In genomic region chr7:47495269-47495875, GRCh38 we compare ENCODE assay signal across 14 cellular contexts.
DNase-seq lines count a peak whose midpoint lies in the region; ATAC-seq, FAIRE-seq and TF ChIP-seq lines count a peak whose summit lies in the region.
"Had no signal": no experiment of that assay in that cellular context is flagged by ENCODE, and none has a peak within 500 bp of the region (broad histone marks: within the 10 kb centered on the region; RNA-seq: fewer than 3 reads in every experiment).

No MANE protein-coding gene starts in this region.

- no peak overlapping the region for H2AFZ ChIP-seq in HepG2 (ENCODE audit: low read length)

- CTCF ChIA-PET in HepG2 (lab: Yijun Ruan, JAX; ENCODE audit: low intra/inter-chr PET ratio, low total read pairs): no interaction called here
- CTCF ChIA-PET in activated CD4-positive, alpha-beta memory T cell treated with anti-CD3 and anti-CD28 coated beads for 36 hours (lab: Charles Lee): no interaction called here

- no peak overlapping the region for H3K27ac ChIP-seq in HepG2 (ENCODE audit: extremely low read length, insufficient read depth, low read length)

- peak overlapping the region; percentile 34; the same call in 1 of the 2 replicates for H3K27ac Mint-ChIP-seq in HFFc6
- H3K27ac Mint-ChIP-seq in stimulated activated memory B cell treated with anti-CD40 and anti-IgM and Interleukin-4, amounts not matched to agents 10 μg/mL and 1 μg/mL and 100 μg/mL, for 72 hours: peak overlapping the region; percentile 76
- no peak overlapping the region for H3K27ac Mint-ChIP-seq in activated CD4-positive, alpha-beta memory T cell treated with anti-CD3 and anti-CD28 coated beads for 36 hours
- H3K27ac Mint-ChIP-seq: activated naive CD4-positive, alpha-beta T cell treated with anti-CD3 and anti-CD28 coated beads, Interleukin-2, amount 50 U/mL, for 24 hours; natural killer cell had no signal

- H3K4me3 ChIP-seq in HepG2 (replicated peaks in 1 of 3; ENCODE audit: insufficient read depth in 1 of 3, low read depth in 2 of 3, low read length in 3 of 3): no peak overlapping the region

- TF ChIP-seq RAD21 in HepG2 (CRISPR knock-in tag; IDR thresholded peaks at IDR 0.05): no peak

- no peak for DNase-seq in HFFc6
- DNase-seq in cerebellum (ENCODE audit: low spot score): peak; percentile 36
- DNase-seq in HepG2 (ENCODE audit: low spot score): no peak
- no peak for DNase-seq in DMS79 (lab: John Stamatoyannopoulos, UW)
- no peak for DNase-seq in activated CD4-positive, alpha-beta memory T cell treated with anti-CD3 and anti-CD28 coated beads for 36 hours
- DNase-seq in left lobe of liver (ENCODE audit: low spot score): no peak
- DNase-seq: natural killer cell; NCI-H446; retina; stimulated activated CD4-positive, alpha-beta T cell treated with anti-CD3 and anti-CD28 coated beads, Interleukin-4, amount 100 ng/mL, for 1 hour had no signal

- no peak overlapping the region for H3K9ac ChIP-seq in HepG2 (ENCODE audit: insufficient read depth, low read depth, low read length)

- peaks cover 48% of the 10 kb centered on the region for H4K20me1 ChIP-seq in HepG2 (ENCODE audit: insufficient read depth, low read length)

- H3K27me3 ChIP-seq in HepG2 (ENCODE audit: control insufficient read depth in 1 of 2, insufficient read depth in 2 of 2, low read length in 2 of 2): no peaks in the 10 kb centered on the region
- H3K27me3 ChIP-seq: gastroesophageal sphincter had no signal

- no peak for TF ChIP-seq EP300 in HepG2 (IDR thresholded peaks at IDR 0.05; ENCODE audit: low read depth in 2 of 2, low read length in 2 of 2)
- no peak for TF ChIP-seq EP300 in HepG2 (CRISPR knock-in tag; IDR thresholded peaks at IDR 0.05; ENCODE audit: borderline replicate concordance)

- H3K4me1 Mint-ChIP-seq in HFFc6 (ENCODE audit: low read depth): peaks cover 62% of the 10 kb centered on the region
- H3K4me1 Mint-ChIP-seq in stimulated activated memory B cell treated with anti-CD40 and anti-IgM and Interleukin-4, amounts not matched to agents 10 μg/mL and 1 μg/mL and 100 μg/mL, for 72 hours: peaks cover 73% of the 10 kb centered on the region
- no peaks in the 10 kb centered on the region for H3K4me1 Mint-ChIP-seq in activated CD4-positive, alpha-beta memory T cell treated with anti-CD3 and anti-CD28 coated beads for 36 hours (ENCODE audit: low read depth)
- H3K4me1 Mint-ChIP-seq: activated naive CD4-positive, alpha-beta T cell treated with anti-CD3 and anti-CD28 coated beads, Interleukin-2, amount 50 U/mL, for 24 hours had no signal

- WGBS in HepG2 (ENCODE audit: low lambda C conversion rate): 91% methylated on average over 9 of the region's 12 CpGs

- peaks cover 4% of the 10 kb centered on the region for H3K27me3 Mint-ChIP-seq in HFFc6 (ENCODE audit: insufficient read depth)
- no peaks in the 10 kb centered on the region for H3K27me3 Mint-ChIP-seq in stimulated activated memory B cell treated with anti-CD40 and anti-IgM and Interleukin-4, amounts not matched to agents 10 μg/mL and 1 μg/mL and 100 μg/mL, for 72 hours
- H3K27me3 Mint-ChIP-seq in activated CD4-positive, alpha-beta memory T cell treated with anti-CD3 and anti-CD28 coated beads for 36 hours: no peaks in the 10 kb centered on the region

- H3K9me3 Mint-ChIP-seq in HFFc6: no peaks in the 10 kb centered on the region
- H3K9me3 Mint-ChIP-seq in stimulated activated memory B cell treated with anti-CD40 and anti-IgM and Interleukin-4, amounts not matched to agents 10 μg/mL and 1 μg/mL and 100 μg/mL, for 72 hours: no peaks in the 10 kb centered on the region
- no peaks in the 10 kb centered on the region for H3K9me3 Mint-ChIP-seq in activated CD4-positive, alpha-beta memory T cell treated with anti-CD3 and anti-CD28 coated beads for 36 hours
- H3K9me3 Mint-ChIP-seq: activated naive CD4-positive, alpha-beta T cell treated with anti-CD3 and anti-CD28 coated beads, Interleukin-2, amount 50 U/mL, for 24 hours; natural killer cell had no signal

- H3K9me3 ChIP-seq in HepG2 (ENCODE audit: low read length): no peaks in the 10 kb centered on the region
- H3K9me3 ChIP-seq: gastroesophageal sphincter had no signal

- POLR2A ChIA-PET in HepG2 (lab: Yijun Ruan, JAX): no interaction called here
- POLR2A ChIA-PET in activated CD4-positive, alpha-beta memory T cell treated with anti-CD3 and anti-CD28 coated beads for 36 hours (lab: Charles Lee): no interaction called here

- H3K4me3 Mint-ChIP-seq in HFFc6: peak overlapping the region; percentile 26; the same call in 1 of the 2 replicates
- H3K4me3 Mint-ChIP-seq in stimulated activated memory B cell treated with anti-CD40 and anti-IgM and Interleukin-4, amounts not matched to agents 10 μg/mL and 1 μg/mL and 100 μg/mL, for 72 hours: peak overlapping the region; percentile 9
- no peak overlapping the region for H3K4me3 Mint-ChIP-seq in activated CD4-positive, alpha-beta memory T cell treated with anti-CD3 and anti-CD28 coated beads for 36 hours
- H3K4me3 Mint-ChIP-seq: activated naive CD4-positive, alpha-beta T cell treated with anti-CD3 and anti-CD28 coated beads, Interleukin-2, amount 50 U/mL, for 24 hours; natural killer cell had no signal

- FAIRE-seq in HepG2 (lab: Jason Lieb, UNC): no peak

- in situ Hi-C loops in HepG2 (cut with HindIII; ENCODE audit: extremely low pct_ligation_motif_present, low pct_unique_long_range_greater_than_20kb): no loop called here

- peaks cover 16 to 46% of the 10 kb centered on the region in 2 experiments for H3K36me3 ChIP-seq in HepG2 (replicated peaks in 1 of 2; ENCODE audit: control insufficient read depth in 1 of 2, insufficient read depth in 2 of 2, low read length in 2 of 2)
- H3K36me3 ChIP-seq: gastroesophageal sphincter had no signal

- peaks cover 60% of the 10 kb centered on the region for H3K4me1 ChIP-seq in HepG2 (ENCODE audit: insufficient read depth, low read length)

- no TSS peak for BruUV-seq in HepG2 (replicated peaks; lab: Mats Ljungman, UMichigan)

- H3K79me2 ChIP-seq in HepG2 (ENCODE audit: insufficient read depth, low read length): peaks cover 92% of the 10 kb centered on the region

- intact Hi-C loops in HepG2 (cut with micrococcal nuclease; ENCODE audit: unreplicated experiment): no loop called here
- intact Hi-C loops in activated CD4-positive, alpha-beta memory T cell treated with anti-CD3 and anti-CD28 coated beads for 36 hours (cut with micrococcal nuclease): no loop called here

- no peak overlapping the region for H3K4me2 ChIP-seq in HepG2 (ENCODE audit: low read depth, low read length)

- TF ChIP-seq POLR2A in HepG2 (IDR thresholded peaks at IDR 0.05; ENCODE audit: insufficient read depth in 1 of 2, low read depth in 2 of 2, low read length in 2 of 2): no peak

- ATAC-seq in HepG2: no peak
- ATAC-seq in stimulated activated memory B cell treated with anti-CD40 and anti-IgM and Interleukin-4, amounts not matched to agents 10 μg/mL and 1 μg/mL and 100 μg/mL, for 72 hours: no peak
- no peak for ATAC-seq in HG02642 (IDR thresholded peaks at IDR 0.05; ENCODE audit: poor library complexity, unreplicated experiment)
- ATAC-seq in left lobe of liver: no peak
- ATAC-seq: gastroesophageal sphincter, natural killer cell had no signal

- peaks cover 26% of the 10 kb centered on the region for H3K36me3 Mint-ChIP-seq in HFFc6 (ENCODE audit: low read depth)
- H3K36me3 Mint-ChIP-seq in stimulated activated memory B cell treated with anti-CD40 and anti-IgM and Interleukin-4, amounts not matched to agents 10 μg/mL and 1 μg/mL and 100 μg/mL, for 72 hours: no peaks in the 10 kb centered on the region
- no peaks in the 10 kb centered on the region for H3K36me3 Mint-ChIP-seq in activated CD4-positive, alpha-beta memory T cell treated with anti-CD3 and anti-CD28 coated beads for 36 hours
- H3K36me3 Mint-ChIP-seq: activated naive CD4-positive, alpha-beta T cell treated with anti-CD3 and anti-CD28 coated beads, Interleukin-2, amount 50 U/mL, for 24 hours; natural killer cell had no signal

- no peak for TF ChIP-seq CTCF in HFFc6 (IDR thresholded peaks at IDR 0.05)
- TF ChIP-seq CTCF in HepG2 (CRISPR knock-in tag; IDR thresholded peaks at IDR 0.05): no peak

TF ChIP-seq in HepG2, 621 proteins besides CTCF, POLR2A, EP300 and RAD21:
- TF ChIP-seq BORCS8-MEF2B (CRISPR knock-in tag; IDR thresholded peaks at IDR 0.05) (no peak), NPAS2 (CRISPR knock-in tag; IDR thresholded peaks at IDR 0.05; ENCODE audit: borderline replicate concordance) (no peak), FIP1L1 (IDR thresholded peaks at IDR 0.05; ENCODE audit: borderline replicate concordance, insufficient read depth, low read depth, low read length) (no peak), AGO2 (optimal IDR thresholded peaks at IDR 0.05; ENCODE audit: low read depth, low read length) (peak; percentile 18), FOXJ3 (CRISPR knock-in tag; IDR thresholded peaks at IDR 0.05; ENCODE audit: borderline replicate concordance) (no peak), ZNF737 (CRISPR knock-in tag; IDR thresholded peaks at IDR 0.05; ENCODE audit: borderline replicate concordance) (no peak), ZNF720 (CRISPR knock-in tag; IDR thresholded peaks at IDR 0.05) (no peak)
